ENCODE assay signal across 25 cellular contexts in genomic region chr5:118968406-118968911, GRCh38.
"Had no signal": no experiment of that assay in that cellular context is flagged by ENCODE, and none has a peak within 500 bp of the region (broad histone marks: within the 10 kb centered on the region; RNA-seq: fewer than 3 reads in every experiment).

No MANE protein-coding gene starts in this region.

- H3K9me3 Mint-ChIP-seq: activated T-helper 2 cell treated with anti-CD3 and anti-CD28 coated beads, Interferon-gamma antibody, Interleukin-2, Interleukin-4, amounts not matched to agents 10 μg/mL and 5 μg/mL and 100 μg/mL, durations not matched to agents 14 hours and 24 hours and 36 hours had no signal

- H3K27me3 Mint-ChIP-seq: activated CD8-positive, alpha-beta T cell treated with anti-CD3 and anti-CD28 coated beads for 36 hours; activated naive CD4-positive, alpha-beta T cell treated with anti-CD3 and anti-CD28 coated beads, Interleukin-2, amount 10 ng/mL, durations not matched to agents 7 days and 5 days; activated naive CD8-positive, alpha-beta T cell treated with anti-CD3 and anti-CD28 coated beads for 36 hours had no signal

- H3K4me3 ChIP-seq: cardiac muscle cell, SJCRH30 had no signal

- DNase-seq: activated CD4-positive, alpha-beta T cell treated with anti-CD3 and anti-CD28 coated beads for 4 hours; activated CD8-positive, alpha-beta memory T cell treated with anti-CD3 and anti-CD28 coated beads, Interleukin-2, amount 50 U/mL, for 4 hours; activated CD8-positive, alpha-beta T cell treated with anti-CD3 and anti-CD28 coated beads for 36 hours; activated gamma-delta T cell treated with Interleukin-2 at 50 U/mL for 16 hours; activated naive CD4-positive, alpha-beta T cell treated with anti-CD3 and anti-CD28 coated beads, Interleukin-2, amount 10 ng/mL, durations not matched to agents 7 days and 5 days; activated naive CD8-positive, alpha-beta T cell treated with anti-CD3 and anti-CD28 coated beads for 36 hours; activated T-cell treated with anti-CD3 and anti-CD28 coated beads, Interleukin-2, amount 50 U/mL, for 72 hours; NCI-H1092 treated with DMSO at 0.1 percent for 48 hours; NCI-H1436; NCI-H1694 treated with DMSO at 0.1 percent for 48 hours; NCI-H2029 treated with DMSO at 0.1 percent for 48 hours; NCI-H345; NCI-H510A; NCI-H526 treated with DMSO at 0.1 percent for 48 hours; NCI-H82; RPMI8226; SK-N-SH; T-helper 1 cell had no signal

- H3K4me1 Mint-ChIP-seq: activated naive CD4-positive, alpha-beta T cell treated with anti-CD3 and anti-CD28 coated beads, Interleukin-2, amount 10 ng/mL, durations not matched to agents 7 days and 5 days; activated naive CD8-positive, alpha-beta T cell treated with anti-CD3 and anti-CD28 coated beads for 36 hours had no signal

- ATAC-seq: activated CD4-positive, CD25-positive, alpha-beta regulatory T cell treated with anti-CD3 and anti-CD28 coated beads, Interleukin-2, amount 50 U/mL, for 24 hours; activated CD8-positive, alpha-beta T cell treated with anti-CD3 and anti-CD28 coated beads for 36 hours; activated T-cell treated with anti-CD3 and anti-CD28 coated beads, Interleukin-2, amount 50 U/mL, for 72 hours had no signal

- H3K9ac ChIP-seq: KMS-11, SK-N-SH had no signal

- H3K27ac ChIP-seq: brain microvascular endothelial cell, cardiac muscle cell, KMS-11, SJCRH30, WERI-Rb-1 had no signal

- H3K9me2 ChIP-seq: SK-N-SH had no signal

- H3K4me2 ChIP-seq: KMS-11, SK-N-SH had no signal

- H3K36me3 Mint-ChIP-seq: activated naive CD4-positive, alpha-beta T cell treated with anti-CD3 and anti-CD28 coated beads, Interleukin-2, amount 10 ng/mL, durations not matched to agents 7 days and 5 days had no signal

- H3K27ac Mint-ChIP-seq: activated CD8-positive, alpha-beta T cell treated with anti-CD3 and anti-CD28 coated beads for 36 hours; activated naive CD4-positive, alpha-beta T cell treated with anti-CD3 and anti-CD28 coated beads, Interleukin-2, amount 10 ng/mL, durations not matched to agents 7 days and 5 days; activated naive CD8-positive, alpha-beta T cell treated with anti-CD3 and anti-CD28 coated beads for 36 hours; activated T-cell treated with anti-CD3 and anti-CD28 coated beads, Interleukin-2, amount 50 U/mL, for 72 hours; activated T-helper 2 cell treated with anti-CD3 and anti-CD28 coated beads, Interferon-gamma antibody, Interleukin-2, Interleukin-4, amounts not matched to agents 10 μg/mL and 5 μg/mL and 100 μg/mL, durations not matched to agents 14 hours and 24 hours and 36 hours had no signal

- H3K27me3 ChIP-seq: brain microvascular endothelial cell, cardiac muscle cell, SJCRH30 had no signal

- H3K9me3 ChIP-seq: SJCRH30, SK-N-SH had no signal

- H3K4me3 Mint-ChIP-seq: activated CD8-positive, alpha-beta T cell treated with anti-CD3 and anti-CD28 coated beads for 36 hours; activated naive CD4-positive, alpha-beta T cell treated with anti-CD3 and anti-CD28 coated beads, Interleukin-2, amount 10 ng/mL, durations not matched to agents 7 days and 5 days; activated naive CD8-positive, alpha-beta T cell treated with anti-CD3 and anti-CD28 coated beads for 36 hours; activated T-cell treated with anti-CD3 and anti-CD28 coated beads, Interleukin-2, amount 50 U/mL, for 72 hours had no signal

- H3K36me3 ChIP-seq: brain microvascular endothelial cell, cardiac muscle cell, SJCRH30, WERI-Rb-1 had no signal

- H3K4me1 ChIP-seq: SJCRH30 had no signal
